ENCODE assay signal across 27 cellular contexts in genomic region chr7:29779017-29779416, GRCh38.
"Had no signal": no experiment of that assay in that cellular context is flagged by ENCODE, and none has a peak within 500 bp of the region (broad histone marks: within the 10 kb centered on the region; RNA-seq: fewer than 3 reads in every experiment).

No MANE protein-coding gene starts in this region.

- H3K36me3 ChIP-seq: stomach, suprapubic skin, thoracic aorta, thyroid gland, tibial artery, tibial nerve, transverse colon, upper lobe of left lung, upper lobe of right lung, uterus, vagina had no signal

- H3K4me1 ChIP-seq: stomach, suprapubic skin, testis, thyroid gland, tibial artery, tibial nerve, transverse colon, upper lobe of left lung, upper lobe of right lung, uterus, vagina had no signal

- FAIRE-seq: urothelium cell line had no signal

- H3K9me3 ChIP-seq: stomach, suprapubic skin, testis, thoracic aorta, thyroid gland, tibial artery, transverse colon, upper lobe of left lung, upper lobe of right lung, uterus, vagina had no signal

- H3K4me3 ChIP-seq: stomach, suprapubic skin, testis, thoracic aorta, thyroid gland, tibial artery, tibial nerve, transverse colon, upper lobe of left lung, upper lobe of right lung, uterus, vagina had no signal

- H3K27ac ChIP-seq: stomach, suprapubic skin, testis, thoracic aorta, thyroid gland, tibial artery, tibial nerve, transverse colon, upper lobe of left lung, upper lobe of right lung, uterus, vagina had no signal

- DNase-seq: stimulated activated CD4-positive, alpha-beta T cell treated with anti-CD3 and anti-CD28 coated beads, Interleukin-2, amount 100 ng/mL, for 48 hours; stimulated activated CD4-positive, alpha-beta T cell treated with anti-CD3 and anti-CD28 coated beads, Interleukin-4, amount 100 ng/mL, for 1 hour; stimulated activated CD4-positive, alpha-beta T cell treated with anti-CD3 and anti-CD28 coated beads, Interleukin-4, amount 100 ng/mL, for 24 hours; stimulated activated CD4-positive, alpha-beta T cell treated with anti-CD3 and anti-CD28 coated beads, Interleukin-4, amount 100 ng/mL, for 4 hours; stimulated activated CD8-positive, alpha-beta memory T cell treated with anti-CD3 and anti-CD28 coated beads, Interleukin-4, amount 100 ng/mL, for 48 hours; stimulated activated naive B cell treated with anti-CD40 and anti-IgM and Interleukin-4, amounts not matched to agents 10 μg/mL and 1 μg/mL and 100 μg/mL, for 72 hours; stimulated activated naive CD4-positive, alpha-beta T cell; stimulated activated naive CD4-positive, alpha-beta T cell treated with Interleukin-2 at 50 U/mL for 16 hours; stimulated activated naive CD8-positive, alpha-beta T cell treated with anti-CD3 and anti-CD28 coated beads, Interleukin-15, amount 100 ng/mL, for 72 hours; stimulated activated naive CD8-positive, alpha-beta T cell treated with anti-CD3 and anti-CD28 coated beads, Interleukin-15, Interleukin-2, amounts not matched to agents 100 U/mL and 50 U/mL, for 24 hours; stomach; substantia nigra; testis; thyroid gland; tibial artery; transverse colon; trophoblast cell; upper lobe of left lung; upper lobe of right lung; uterus had no signal

- ATAC-seq: stimulated activated effector memory CD8-positive, alpha-beta T cell treated with anti-CD3 and anti-CD28 coated beads, Interleukin-12 subunit alpha, Interleukin-12 subunit beta, amount 100 ng/mL, for 72 hours; stimulated activated memory B cell treated with anti-CD40 and anti-IgM and Interleukin-4, amounts not matched to agents 10 μg/mL and 1 μg/mL and 100 μg/mL, for 72 hours; stimulated activated naive B cell treated with anti-CD40 and anti-IgM and Interleukin-4, amounts not matched to agents 10 μg/mL and 1 μg/mL and 100 μg/mL, for 72 hours; stimulated activated naive CD8-positive, alpha-beta T cell treated with anti-CD3 and anti-CD28 coated beads, Interleukin-15, amount 100 ng/mL, for 72 hours; stimulated activated naive CD8-positive, alpha-beta T cell treated with anti-CD3 and anti-CD28 coated beads, Interleukin-15, Interleukin-2, amounts not matched to agents 100 U/mL and 50 U/mL, for 24 hours; upper lobe of right lung had no signal

- H3K27me3 ChIP-seq: stomach, testis, thyroid gland, tibial artery, tibial nerve, upper lobe of left lung, uterus, vagina had no signal
